In the genomic region with DNA sequence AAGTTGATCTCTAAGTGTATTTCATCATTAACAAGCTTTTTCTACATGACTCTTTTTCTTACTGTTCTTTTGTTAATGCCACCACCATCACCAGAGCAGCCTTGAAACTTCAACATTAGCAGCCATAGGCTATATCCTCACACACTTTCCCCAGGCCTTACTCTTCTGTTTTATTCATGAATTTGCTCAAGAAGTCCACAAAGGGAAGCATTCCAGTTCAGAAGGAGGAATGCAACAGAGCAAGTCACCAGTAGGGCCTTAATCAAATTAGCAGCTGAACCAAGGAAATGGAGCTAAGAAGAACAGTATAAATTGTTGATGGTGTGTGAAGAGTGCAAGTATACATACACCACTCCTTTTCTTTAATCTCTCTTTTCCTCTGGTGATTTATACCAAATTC, we compare ENCODE assay signal across 19 cellular contexts.
DNase-seq lines count a peak whose midpoint lies in the region; ATAC-seq, FAIRE-seq and TF ChIP-seq lines count a peak whose summit lies in the region.
"Had no signal": no experiment of that assay in that cellular context is flagged by ENCODE, and none has a peak within 500 bp of the region (broad histone marks: within the 10 kb centered on the region; RNA-seq: fewer than 3 reads in every experiment).

No MANE protein-coding gene starts in this region.

- no peak for ATAC-seq in GM12878
- ATAC-seq: Panc1 had no signal

- no peak for TF ChIP-seq POLR2A in GM12878 (IDR thresholded peaks at IDR 0.05; ENCODE audit: low read depth, low read length)

- H3K4me3 ChIP-seq in GM12878 (no peak overlapping the region), HAP-1 (no peak overlapping the region)

- H3K4me3 Mint-ChIP-seq in mesothelial cell of epicardium, result no peak overlapping the region
- H3K4me3 Mint-ChIP-seq: CD8-positive, alpha-beta memory T cell had no signal

- peak overlapping the region; percentile 35 for H3K27ac Mint-ChIP-seq in mesothelial cell of epicardium
- H3K27ac Mint-ChIP-seq: CD8-positive, alpha-beta memory T cell had no signal

- no peak for TF ChIP-seq EP300 in GM12878 (IDR thresholded peaks at IDR 0.05; ENCODE audit: borderline replicate concordance in 1 of 2, control insufficient read depth in 1 of 2, low read depth in 2 of 2, low read length in 2 of 2)

- FAIRE-seq in GM12878 (lab: Jason Lieb, UNC), result no peak

- BruUV-seq in GM12878 (replicated peaks; lab: Mats Ljungman, UMichigan), result no TSS peak

- DNase-seq in G401 (ENCODE audit: low spot score) (peak; percentile 36), NCI-H82 treated with DMSO at 0.1 percent for 48 hours (lab: John Stamatoyannopoulos, UW; ENCODE audit: unreplicated experiment) (peak; percentile 32), GM12878 (ENCODE audit: low read depth, low spot score) (no peak), mesothelial cell of epicardium (ENCODE audit: low spot score in 2 of 2, unreplicated experiment in 2 of 2) (no peak), NCI-H187 (lab: John Stamatoyannopoulos, UW) (no peak), NCI-H1694 (lab: John Stamatoyannopoulos, UW) (no peak), HAP-1 (ENCODE audit: low spot score in 2 of 2) (no peak), T-helper 9 cell (no peak)
- DNase-seq: Calu3; CD8-positive, alpha-beta memory T cell; GDM1; GOT3; Kasumi-1; NCI-H1694 treated with DMSO at 0.1 percent for 48 hours; NCI-H2107; NCI-H446 treated with DMSO at 0.1 percent for 48 hours; NCI-H526 treated with DMSO at 0.1 percent for 48 hours had no signal

- no peak overlapping the region for H3K9ac ChIP-seq in GM12878 (ENCODE audit: control insufficient read depth, insufficient read depth, low read length)

- RAD21 ChIA-PET in GM12878 (lab: Charles Lee; ENCODE audit: unreplicated experiment), result interaction anchor here (1.0 to 2.4 kb wide), 5 partner anchors 13 to 1365 kb away, joined by 4 to 9 read pairs (median 5); no protein-coding TSS in a partner anchor

- H3K36me3 ChIP-seq in GM12878 (ENCODE audit: control insufficient read depth in 2 of 2, insufficient read depth in 2 of 2, low read length in 1 of 2) (no peaks in the 10 kb centered on the region), HAP-1 (replicated peaks) (no peaks in the 10 kb centered on the region)

- H3K27ac ChIP-seq in GM12878 (ENCODE audit: control insufficient read depth, insufficient read depth), result no peak overlapping the region
- H3K27ac ChIP-seq: C4-2B had no signal

- no peaks in the 10 kb centered on the region; the same call in 2 of the 3 replicates for H3K9me3 ChIP-seq in GM12878 (replicated peaks; ENCODE audit: control insufficient read depth, insufficient read depth, low read length)
- H3K9me3 ChIP-seq in HAP-1, result no peaks in the 10 kb centered on the region

- H3K4me2 ChIP-seq in GM12878 (ENCODE audit: control insufficient read depth, insufficient read depth), result no peak overlapping the region

- no peaks in the 10 kb centered on the region for H3K9me3 Mint-ChIP-seq in mesothelial cell of epicardium
- H3K9me3 Mint-ChIP-seq: CD8-positive, alpha-beta memory T cell had no signal

- intact Hi-C loops in GM12878 (cut with micrococcal nuclease; ENCODE audit: unreplicated experiment), result loop anchor here (2.0 to 10.0 kb wide), 3 partner anchors 622 to 1960 kb away; no protein-coding TSS in a partner anchor

- SMC1A ChIA-PET in GM12878 (lab: Charles Lee; ENCODE audit: uncharacterized antibody, unreplicated experiment), result interaction anchor here (0.6 to 1.9 kb wide), 7 partner anchors 16 to 1486 kb away, joined by 3 to 6 read pairs (median 3); no protein-coding TSS in a partner anchor

- H3K27me3 ChIP-seq in GM12878 (replicated peaks in 1 of 2; ENCODE audit: control insufficient read depth in 2 of 2, insufficient read depth in 2 of 2, low read length in 1 of 2) (no peaks in the 10 kb centered on the region), HAP-1 (ENCODE audit: low read depth) (no peaks in the 10 kb centered on the region)

- no peaks in the 10 kb centered on the region for H3K36me3 Mint-ChIP-seq in mesothelial cell of epicardium
- H3K36me3 Mint-ChIP-seq: CD8-positive, alpha-beta memory T cell had no signal

- no peak for TF ChIP-seq CTCF in GM12878 (IDR thresholded peaks at IDR 0.05 in 2 of 3, conservative IDR thresholded peaks at IDR 0.05 in 1 of 3; ENCODE audit: control insufficient read depth in 2 of 3, extremely low read depth in 1 of 3, insufficient read depth in 1 of 3, low read depth in 3 of 3, low read length in 3 of 3)
- TF ChIP-seq CTCF in mesothelial cell of epicardium (IDR thresholded peaks at IDR 0.05; ENCODE audit: unreplicated experiment), result no peak

- peaks cover 4% of the 10 kb centered on the region for H3K4me1 Mint-ChIP-seq in mesothelial cell of epicardium

- POLR2A ChIA-PET in GM12878 (lab: Charles Lee), result no interaction called here

- H3K4me1 ChIP-seq in GM12878 (ENCODE audit: control insufficient read depth, insufficient read depth, low read length), result peaks cover 22% of the 10 kb centered on the region
- peaks cover 8% of the 10 kb centered on the region; the same call in 1 of the 2 replicates for H3K4me1 ChIP-seq in HAP-1

- CTCF ChIA-PET in GM12878 (lab: Yijun Ruan, JAX), result interaction anchor here (0.6 to 2.6 kb wide), 12 partner anchors 8 to 1441 kb away, joined by 3 to 27 read pairs (median 4); no protein-coding TSS in a partner anchor

- peak overlapping the region; percentile 46; the same call in 1 of the 2 replicates for H2AFZ ChIP-seq in GM12878 (ENCODE audit: control insufficient read depth, low read depth, low read length)

- no peaks in the 10 kb centered on the region for H3K79me2 ChIP-seq in GM12878 (ENCODE audit: control insufficient read depth, insufficient read depth, low read length)

- H4K20me1 ChIP-seq in GM12878 (ENCODE audit: control insufficient read depth, insufficient read depth), result no peaks in the 10 kb centered on the region

- in situ Hi-C loops in G401 (cut with HindIII; ENCODE audit: low sequenced_read_pairs) (no loop called here), GM12878 (cut with MboI) (loop anchor here (10.0 to 25.0 kb wide), 3 partner anchors 1353 to 1960 kb away; a partner anchor contains a TSS), HAP-1 (cut with MboI; ENCODE audit: low sequenced_read_pairs) (loop anchor here (25.0 kb wide), 1 partner anchor 1228 kb away; no protein-coding TSS in a partner anchor)

- no peak for TF ChIP-seq RAD21 in GM12878 (IDR thresholded peaks at IDR 0.05; ENCODE audit: insufficient read depth, low read depth, low read length)

- H3K27me3 Mint-ChIP-seq in mesothelial cell of epicardium (ENCODE audit: low read depth), result no peaks in the 10 kb centered on the region
- H3K27me3 Mint-ChIP-seq: CD8-positive, alpha-beta memory T cell had no signal

TF ChIP-seq in GM12878, 131 proteins besides CTCF, POLR2A, EP300 and RAD21:
- TF ChIP-seq ZNF24 (IDR thresholded peaks at IDR 0.05) (no peak), SUPT20H (IDR thresholded peaks at IDR 0.05; ENCODE audit: borderline replicate concordance, control insufficient read depth, low read depth, low read length) (no peak), NRF1 (conservative IDR thresholded peaks at IDR 0.05; ENCODE audit: low read depth, low read length) (no peak), SMARCA5 (IDR thresholded peaks at IDR 0.05) (no peak), RUNX3 (IDR thresholded peaks at IDR 0.05; ENCODE audit: low read length) (no peak), ZNF384 (IDR thresholded peaks at IDR 0.05; ENCODE audit: borderline replicate concordance, low read depth, low read length) (no peak), SMAD1 (IDR thresholded peaks at IDR 0.05; ENCODE audit: low read depth, partially characterized antibody) (no peak), DPF2 (IDR thresholded peaks at IDR 0.05) (no peak), MTA2 (IDR thresholded peaks at IDR 0.05; ENCODE audit: low read depth) (no peak)
- TF ChIP-seq, protein P1, sequence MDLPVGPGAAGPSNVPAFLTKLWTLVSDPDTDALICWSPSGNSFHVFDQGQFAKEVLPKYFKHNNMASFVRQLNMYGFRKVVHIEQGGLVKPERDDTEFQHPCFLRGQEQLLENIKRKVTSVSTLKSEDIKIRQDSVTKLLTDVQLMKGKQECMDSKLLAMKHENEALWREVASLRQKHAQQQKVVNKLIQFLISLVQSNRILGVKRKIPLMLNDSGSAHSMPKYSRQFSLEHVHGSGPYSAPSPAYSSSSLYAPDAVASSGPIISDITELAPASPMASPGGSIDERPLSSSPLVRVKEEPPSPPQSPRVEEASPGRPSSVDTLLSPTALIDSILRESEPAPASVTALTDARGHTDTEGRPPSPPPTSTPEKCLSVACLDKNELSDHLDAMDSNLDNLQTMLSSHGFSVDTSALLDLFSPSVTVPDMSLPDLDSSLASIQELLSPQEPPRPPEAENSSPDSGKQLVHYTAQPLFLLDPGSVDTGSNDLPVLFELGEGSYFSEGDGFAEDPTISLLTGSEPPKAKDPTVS (IDR thresholded peaks at IDR 0.05; ENCODE audit: low read depth, low read length), result no peak

Comparison
In these comparisons a context has a peak if more than half of its experiments do, and no peak if none do; other contexts are left out.
1. DNase-seq: peak in G401 (single experiment) and NCI-H82 treated with DMSO at 0.1 percent for 48 hours (single experiment); none in GM12878 (single experiment), mesothelial cell of epicardium (0 of 2), NCI-H187 (0 of 2), NCI-H1694 (single experiment), HAP-1 (0 of 2) and T-helper 9 cell (single experiment).